Comparison of ENCODE assay signal across 1 cellular context in the genomic region with DNA sequence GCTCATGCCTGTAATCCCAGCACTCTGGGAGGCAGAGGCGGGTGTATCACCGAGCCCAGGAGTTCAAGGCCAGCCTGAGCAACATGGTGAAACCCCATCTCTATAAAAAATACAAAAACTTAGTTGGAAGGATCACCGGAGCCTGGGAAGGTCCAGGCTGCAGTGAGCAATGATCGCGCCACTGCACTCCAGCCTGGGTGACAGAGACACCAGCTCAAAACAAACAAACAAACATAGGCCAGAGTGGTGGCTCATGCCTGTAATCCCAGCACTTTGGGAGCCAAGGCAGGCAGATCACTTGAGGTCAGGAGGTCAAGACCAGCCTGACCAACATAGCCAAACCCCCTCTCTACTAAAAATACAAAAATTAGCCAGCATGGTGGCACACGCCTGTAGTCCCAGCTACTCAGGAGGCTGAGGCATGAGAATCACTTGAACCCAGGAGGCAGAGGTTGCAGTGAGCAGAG.
TF ChIP-seq lines count a peak whose summit lies in the region.

No MANE protein-coding gene starts in this region.

TF ChIP-seq in liver, 16 proteins besides CTCF, POLR2A, EP300 and RAD21:
- TF ChIP-seq SP1 (IDR thresholded peaks at IDR 0.05), result peak; percentile 28
- TF ChIP-seq RXRA (IDR thresholded peaks at IDR 0.05), result peak; percentile 66 to 70
- TF ChIP-seq HNF4A (conservative IDR thresholded peaks at IDR 0.05), result peak; percentile 38 to 55
- TF ChIP-seq NR2F2 (IDR thresholded peaks at IDR 0.05), result peak; percentile 61
